ENCODE assay signal across 1 cellular context in the genomic region with DNA sequence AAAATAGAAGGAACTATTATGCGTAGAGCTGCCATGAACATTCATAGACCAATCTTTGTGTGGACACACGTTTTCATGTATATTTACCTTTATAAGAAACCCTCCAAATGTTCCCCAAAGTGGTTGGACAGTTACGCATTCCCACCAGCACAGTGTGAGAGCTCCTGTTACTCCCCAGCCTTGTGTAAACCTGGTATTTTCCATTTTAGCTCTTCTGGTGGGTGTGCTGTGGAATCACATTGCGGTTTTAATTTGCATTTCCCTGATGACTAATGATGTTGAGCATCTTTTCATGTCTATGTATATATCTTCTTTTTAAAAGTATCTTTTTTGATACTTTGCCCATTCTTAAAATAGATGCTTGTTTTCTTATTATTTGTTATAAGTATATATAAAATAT.
TF ChIP-seq lines count a peak whose summit lies in the region.

No MANE protein-coding gene starts in this region.

TF ChIP-seq in HEK293, 187 proteins besides CTCF, POLR2A, EP300 and RAD21:
- TF ChIP-seq GFI1B (tag by site-specific recombination; IDR thresholded peaks at IDR 0.05): no peak
- TF ChIP-seq, protein P1, sequence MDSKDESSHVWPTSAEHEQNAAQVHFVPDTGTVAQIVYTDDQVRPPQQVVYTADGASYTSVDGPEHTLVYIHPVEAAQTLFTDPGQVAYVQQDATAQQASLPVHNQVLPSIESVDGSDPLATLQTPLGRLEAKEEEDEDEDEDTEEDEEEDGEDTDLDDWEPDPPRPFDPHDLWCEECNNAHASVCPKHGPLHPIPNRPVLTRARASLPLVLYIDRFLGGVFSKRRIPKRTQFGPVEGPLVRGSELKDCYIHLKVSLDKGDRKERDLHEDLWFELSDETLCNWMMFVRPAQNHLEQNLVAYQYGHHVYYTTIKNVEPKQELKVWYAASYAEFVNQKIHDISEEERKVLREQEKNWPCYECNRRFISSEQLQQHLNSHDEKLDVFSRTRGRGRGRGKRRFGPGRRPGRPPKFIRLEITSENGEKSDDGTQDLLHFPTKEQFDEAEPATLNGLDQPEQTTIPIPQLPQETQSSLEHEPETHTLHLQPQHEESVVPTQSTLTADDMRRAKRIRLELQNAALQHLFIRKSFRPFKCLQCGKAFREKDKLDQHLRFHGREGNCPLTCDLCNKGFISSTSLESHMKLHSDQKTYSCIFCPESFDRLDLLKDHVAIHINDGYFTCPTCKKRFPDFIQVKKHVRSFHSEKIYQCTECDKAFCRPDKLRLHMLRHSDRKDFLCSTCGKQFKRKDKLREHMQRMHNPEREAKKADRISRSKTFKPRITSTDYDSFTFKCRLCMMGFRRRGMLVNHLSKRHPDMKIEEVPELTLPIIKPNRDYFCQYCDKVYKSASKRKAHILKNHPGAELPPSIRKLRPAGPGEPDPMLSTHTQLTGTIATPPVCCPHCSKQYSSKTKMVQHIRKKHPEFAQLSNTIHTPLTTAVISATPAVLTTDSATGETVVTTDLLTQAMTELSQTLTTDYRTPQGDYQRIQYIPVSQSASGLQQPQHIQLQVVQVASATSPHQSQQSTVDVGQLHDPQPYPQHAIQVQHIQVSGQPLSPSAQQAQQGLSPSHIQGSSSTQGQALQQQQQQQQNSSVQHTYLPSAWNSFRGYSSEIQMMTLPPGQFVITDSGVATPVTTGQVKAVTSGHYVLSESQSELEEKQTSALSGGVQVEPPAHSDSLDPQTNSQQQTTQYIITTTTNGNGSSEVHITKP (tag by site-specific recombination; IDR thresholded peaks at IDR 0.05): peak; percentile 42
TF ChIP-seq in HEK293: peak in this region for 1.
